11 cellular contexts compared by ENCODE assay signal in genomic region chr10:77516575-77516974, GRCh38.
"Had no signal": no experiment of that assay in that cellular context is flagged by ENCODE, and none has a peak within 500 bp of the region (broad histone marks: within the 10 kb centered on the region; RNA-seq: fewer than 3 reads in every experiment).

No MANE protein-coding gene starts in this region.

- H3K27ac ChIP-seq: thyroid gland had no signal

- H3K36me3 Mint-ChIP-seq: activated naive CD4-positive, alpha-beta T cell treated with anti-CD3 and anti-CD28 coated beads, Interleukin-2, amount 50 U/mL, for 72 hours had no signal

- H3K9me3 ChIP-seq: thyroid gland had no signal

- H3K9me3 Mint-ChIP-seq: activated T-cell treated with anti-CD3 and anti-CD28 coated beads, Interleukin-2, amount 50 U/mL, for 72 hours had no signal

- H3K36me3 ChIP-seq: thyroid gland had no signal

- H3K4me1 ChIP-seq: thyroid gland had no signal

- H3K27ac Mint-ChIP-seq: activated naive CD4-positive, alpha-beta T cell treated with anti-CD3 and anti-CD28 coated beads, Interleukin-2, amount 50 U/mL, for 72 hours; activated T-cell treated with anti-CD3 and anti-CD28 coated beads, Interleukin-2, amount 50 U/mL, for 72 hours had no signal

- DNase-seq: activated CD4-positive, alpha-beta T cell treated with anti-CD3 and anti-CD28 coated beads, Interleukin-2, amount 50 U/mL, for 4 hours; activated gamma-delta T cell treated with Interleukin-2 at 50 U/mL for 16 hours; activated T-cell treated with anti-CD3 and anti-CD28 coated beads, Interleukin-2, amount 50 U/mL, for 72 hours; cerebellar nuclear complex; cortex of kidney; effector CD4-positive, alpha-beta T cell; kidney; mammary epithelial cell; stimulated activated naive CD4-positive, alpha-beta T cell treated with Interleukin-2 at 50 U/mL for 16 hours; thyroid gland had no signal

- H3K4me3 ChIP-seq: thyroid gland had no signal

- H3K27me3 ChIP-seq: thyroid gland had no signal

- H3K4me3 Mint-ChIP-seq: activated T-cell treated with anti-CD3 and anti-CD28 coated beads, Interleukin-2, amount 50 U/mL, for 72 hours had no signal
